In genomic region chr7:47373871-47374451, GRCh38 we compare ENCODE assay signal across 19 cellular contexts.
DNase-seq lines count a peak whose midpoint lies in the region; ATAC-seq, FAIRE-seq and TF ChIP-seq lines count a peak whose summit lies in the region.
"Had no signal": no experiment of that assay in that cellular context is flagged by ENCODE, and none has a peak within 500 bp of the region (broad histone marks: within the 10 kb centered on the region; RNA-seq: fewer than 3 reads in every experiment).

No MANE protein-coding gene starts in this region.

- no peak overlapping the region for H2AFZ ChIP-seq in HepG2 (ENCODE audit: low read length)

- no peak for DNase-seq in HepG2 (ENCODE audit: low spot score)
- no peak for DNase-seq in Panc1 (ENCODE audit: low read depth, low spot score)
- no peak for DNase-seq in right cardiac atrium
- no peak for DNase-seq in GM20000 (ENCODE audit: low spot score)
- no peak for DNase-seq in DMS114 treated with DMSO at 0.1 percent for 48 hours (lab: John Stamatoyannopoulos, UW; ENCODE audit: unreplicated experiment)
- DNase-seq: activated CD8-positive, alpha-beta T cell treated with anti-CD3 and anti-CD28 coated beads for 36 hours; colonic mucosa; esophagus squamous epithelium; hippocampal formation; IMR-90; left cardiac atrium; retina had no signal

- intact Hi-C loops in HepG2 (cut with micrococcal nuclease; ENCODE audit: unreplicated experiment) (no loop called here), Panc1 (cut with micrococcal nuclease; ENCODE audit: unreplicated experiment) (no loop called here), right cardiac atrium (cut with DNase I) (no loop called here)

- no peak for ATAC-seq in HepG2
- no peak for ATAC-seq in Panc1
- ATAC-seq in right cardiac atrium, result peak; percentile 31 to 56
- no peak for ATAC-seq in HG03520 (IDR thresholded peaks at IDR 0.05; ENCODE audit: unreplicated experiment)
- ATAC-seq in GM18520 (IDR thresholded peaks at IDR 0.05; ENCODE audit: unreplicated experiment), result no peak
- ATAC-seq: activated CD8-positive, alpha-beta T cell treated with anti-CD3 and anti-CD28 coated beads for 36 hours; activated T-helper 17 cell treated with anti-CD3 and anti-CD28 coated beads, Interleukin-2, amount 50 U/mL, for 72 hours; HCT116; natural killer cell treated with Interleukin-12 subunit alpha and Interleukin-12 subunit beta and Interleukin-15 and Interleukin-18, amount 100 ng/mL, for 72 hours had no signal

- in situ Hi-C loops in HepG2 (cut with HindIII; ENCODE audit: extremely low pct_ligation_motif_present, low pct_unique_long_range_greater_than_20kb) (no loop called here), Panc1 (cut with HindIII; ENCODE audit: low pct_unique_long_range_greater_than_20kb, low sequenced_read_pairs) (no loop called here)

- no peak overlapping the region for H3K4me2 ChIP-seq in HepG2 (ENCODE audit: low read depth, low read length)

- no peak for TF ChIP-seq POLR2A in HepG2 (IDR thresholded peaks at IDR 0.05; ENCODE audit: insufficient read depth in 1 of 2, low read depth in 2 of 2, low read length in 2 of 2)

- H3K27ac ChIP-seq in liver (ENCODE audit: low read depth in 1 of 2, low read length in 2 of 2) (no peak overlapping the region), HepG2 (ENCODE audit: extremely low read length, insufficient read depth, low read length) (no peak overlapping the region), Panc1 (ENCODE audit: low read length) (peak overlapping the region; percentile 26; the same call in 1 of the 2 replicates), right cardiac atrium (ENCODE audit: low read length) (peak overlapping the region; percentile 78)
- H3K27ac ChIP-seq: esophagus squamous epithelium, SK-N-MC had no signal

- BruUV-seq in HepG2 (replicated peaks; lab: Mats Ljungman, UMichigan) (no TSS peak), Panc1 (replicated peaks; lab: Mats Ljungman, UMichigan) (no TSS peak)

- no peaks in the 10 kb centered on the region for H3K9me3 ChIP-seq in liver (ENCODE audit: control insufficient read depth in 4 of 4, low read length in 3 of 4)
- H3K9me3 ChIP-seq in HepG2 (ENCODE audit: low read length), result no peaks in the 10 kb centered on the region
- no peaks in the 10 kb centered on the region for H3K9me3 ChIP-seq in Panc1 (ENCODE audit: control insufficient read depth, insufficient read depth, low read depth, low read length)
- H3K9me3 ChIP-seq in right cardiac atrium (ENCODE audit: control insufficient read depth, low read length), result no peaks in the 10 kb centered on the region
- H3K9me3 ChIP-seq: colonic mucosa, esophagus squamous epithelium had no signal

- POLR2A ChIA-PET in HepG2 (lab: Yijun Ruan, JAX) (no interaction called here), Panc1 (lab: Charles Lee) (no interaction called here)

- TF ChIP-seq CTCF in liver (IDR thresholded peaks at IDR 0.05; ENCODE audit: low read depth, low read length, missing input control) (no peak), HepG2 (CRISPR knock-in tag; IDR thresholded peaks at IDR 0.05) (no peak), Panc1 (IDR thresholded peaks at IDR 0.05) (no peak), GM20000 (IDR thresholded peaks at IDR 0.05; ENCODE audit: extremely low read depth, missing control alignments) (no peak)

- H3K4me1 ChIP-seq in liver (ENCODE audit: control insufficient read depth in 4 of 4, insufficient read depth in 4 of 4, low read length in 3 of 4) (peaks cover 3 to 45% (median 23%) of the 10 kb centered on the region in 4 donors), HepG2 (ENCODE audit: insufficient read depth, low read length) (no peaks in the 10 kb centered on the region), Panc1 (ENCODE audit: control insufficient read depth, insufficient read depth, low read length) (peaks cover 88% of the 10 kb centered on the region), right cardiac atrium (ENCODE audit: control insufficient read depth, insufficient read depth, low read length) (peaks cover 22% of the 10 kb centered on the region)

- peaks cover 5 to 25% (median 16%) of the 10 kb centered on the region in 4 donors for H3K36me3 ChIP-seq in liver (ENCODE audit: control insufficient read depth in 4 of 4, insufficient read depth in 3 of 4, low read depth in 1 of 4, low read length in 3 of 4)
- H3K36me3 ChIP-seq in HepG2 (replicated peaks in 1 of 2; ENCODE audit: control insufficient read depth in 1 of 2, insufficient read depth in 2 of 2, low read length in 2 of 2), result peaks cover 20 to 70% of the 10 kb centered on the region in 2 experiments
- peaks cover 22% of the 10 kb centered on the region for H3K36me3 ChIP-seq in Panc1 (ENCODE audit: control insufficient read depth, insufficient read depth, low read length)

- TF ChIP-seq RAD21 in liver (IDR thresholded peaks at IDR 0.05) (no peak), HepG2 (CRISPR knock-in tag; IDR thresholded peaks at IDR 0.05) (no peak)

- H4K20me1 ChIP-seq in HepG2 (ENCODE audit: insufficient read depth, low read length), result peaks cover 61% of the 10 kb centered on the region

- no peaks in the 10 kb centered on the region for H3K27me3 ChIP-seq in liver (ENCODE audit: control insufficient read depth in 4 of 4, insufficient read depth in 4 of 4, low read length in 3 of 4)
- H3K27me3 ChIP-seq in HepG2 (ENCODE audit: control insufficient read depth in 1 of 2, insufficient read depth in 2 of 2, low read length in 2 of 2), result no peaks in the 10 kb centered on the region
- H3K27me3 ChIP-seq in Panc1 (ENCODE audit: control insufficient read depth, insufficient read depth, low read length), result no peaks in the 10 kb centered on the region
- no peaks in the 10 kb centered on the region for H3K27me3 ChIP-seq in right cardiac atrium (ENCODE audit: control insufficient read depth, insufficient read depth)
- H3K27me3 ChIP-seq: colonic mucosa had no signal

- whole genome bisulfite sequencing in liver, result 59% methylated on average over 8 of the region's 8 CpGs
- 96% methylated on average over 8 of the region's 8 CpGs for WGBS in HepG2 (ENCODE audit: low lambda C conversion rate)
- 61% methylated on average over 8 of the region's 8 CpGs for WGBS in right cardiac atrium

- no peak for FAIRE-seq in HepG2 (lab: Jason Lieb, UNC)

- H3K9ac ChIP-seq in liver (ENCODE audit: low read depth in 1 of 2, low read length in 2 of 2), result no peak overlapping the region
- no peak overlapping the region for H3K9ac ChIP-seq in HepG2 (ENCODE audit: insufficient read depth, low read depth, low read length)

- TF ChIP-seq EP300 in HepG2 (IDR thresholded peaks at IDR 0.05; ENCODE audit: low read depth in 2 of 2, low read length in 2 of 2), result no peak
- TF ChIP-seq EP300 in HepG2 (CRISPR knock-in tag; IDR thresholded peaks at IDR 0.05; ENCODE audit: borderline replicate concordance), result no peak

- CTCF ChIA-PET in HepG2 (lab: Yijun Ruan, JAX; ENCODE audit: low intra/inter-chr PET ratio, low total read pairs), result no interaction called here
- CTCF ChIA-PET in Panc1 (lab: Charles Lee), result no interaction called here

- no peak overlapping the region for H3K4me3 ChIP-seq in liver (ENCODE audit: low read depth in 1 of 3, low read length in 3 of 3)
- H3K4me3 ChIP-seq in HepG2 (replicated peaks in 1 of 3; ENCODE audit: insufficient read depth in 1 of 3, low read depth in 2 of 3, low read length in 3 of 3), result no peak overlapping the region
- H3K4me3 ChIP-seq in Panc1 (ENCODE audit: low read depth in 2 of 2, low read length in 2 of 2), result no peak overlapping the region
- H3K4me3 ChIP-seq in right cardiac atrium (ENCODE audit: low read length), result no peak overlapping the region
- H3K4me3 ChIP-seq: colonic mucosa, esophagus squamous epithelium, SK-N-MC had no signal

- H3K79me2 ChIP-seq in HepG2 (ENCODE audit: insufficient read depth, low read length), result peaks cover 4% of the 10 kb centered on the region

TF ChIP-seq in liver, 16 proteins besides CTCF, POLR2A, EP300 and RAD21:
- TF ChIP-seq NR2F2 (IDR thresholded peaks at IDR 0.05) (peak; percentile 40), GABPA (IDR thresholded peaks at IDR 0.05 in 1 of 2, conservative IDR thresholded peaks at IDR 0.05 in 1 of 2) (no peak), RXRA (IDR thresholded peaks at IDR 0.05) (peak; percentile 23 to 56), YY1 (IDR thresholded peaks at IDR 0.05) (peak; percentile 39)

TF ChIP-seq in HepG2, 621 proteins besides CTCF, POLR2A, EP300 and RAD21:
- TF ChIP-seq ZNF143 (CRISPR knock-in tag; IDR thresholded peaks at IDR 0.05), result no peak
- no peak for TF ChIP-seq SMAD9 (CRISPR knock-in tag; IDR thresholded peaks at IDR 0.05)
- no peak for TF ChIP-seq ATF1 (CRISPR knock-in tag; IDR thresholded peaks at IDR 0.05)
- TF ChIP-seq RXRA (CRISPR knock-in tag; IDR thresholded peaks at IDR 0.05), result no peak
- no peak for TF ChIP-seq ZNF564 (CRISPR knock-in tag; IDR thresholded peaks at IDR 0.05)
- no peak for TF ChIP-seq ZNF432 (CRISPR knock-in tag; IDR thresholded peaks at IDR 0.05; ENCODE audit: borderline replicate concordance)
- TF ChIP-seq ZNF614 (CRISPR knock-in tag; IDR thresholded peaks at IDR 0.05; ENCODE audit: borderline replicate concordance), result no peak
- no peak for TF ChIP-seq RORA (CRISPR knock-in tag; IDR thresholded peaks at IDR 0.05)
- no peak for TF ChIP-seq ZNF629 (CRISPR knock-in tag; conservative IDR thresholded peaks at IDR 0.05)
- no peak for TF ChIP-seq MYC (CRISPR knock-in tag; IDR thresholded peaks at IDR 0.05; ENCODE audit: borderline replicate concordance)

Comparison
In these comparisons a context has a peak if more than half of its experiments do, and no peak if none do; other contexts are left out.
1. H3K27ac ChIP-seq: peak in Panc1 (single experiment) and right cardiac atrium (single experiment); none in liver (0 of 2) and HepG2 (single experiment).
2. ATAC-seq: peak in right cardiac atrium (2 of 2); none in HepG2 (single experiment), Panc1 (single experiment), HG03520 (single experiment) and GM18520 (single experiment).